19 cellular contexts compared by ENCODE assay signal in the genomic region with DNA sequence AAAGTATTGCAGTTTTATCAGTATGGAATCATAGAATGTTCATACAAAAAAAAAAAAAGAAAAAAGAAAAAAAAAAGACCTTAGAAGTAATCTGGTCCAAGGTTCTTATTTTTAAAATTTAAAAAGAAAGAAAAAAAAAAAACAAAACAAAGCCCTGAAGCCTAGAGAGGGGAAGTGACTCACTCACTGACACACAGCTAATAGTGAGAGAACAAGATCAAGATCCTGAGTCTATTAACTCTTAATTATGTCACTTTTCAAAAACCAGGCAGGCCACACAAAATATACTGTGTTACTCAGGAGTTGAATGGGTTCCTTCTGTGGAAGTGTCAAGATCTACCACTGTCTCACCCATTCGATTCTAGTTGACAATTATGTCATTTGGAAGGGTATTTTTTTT.
DNase-seq lines count a peak whose midpoint lies in the region; ATAC-seq and TF ChIP-seq lines count a peak whose summit lies in the region.
"Had no signal": no experiment of that assay in that cellular context is flagged by ENCODE, and none has a peak within 500 bp of the region (broad histone marks: within the 10 kb centered on the region; RNA-seq: fewer than 3 reads in every experiment).

No MANE protein-coding gene starts in this region.

- no peak for TF ChIP-seq CTCF in RWPE1 (conservative IDR thresholded peaks at IDR 0.05; ENCODE audit: low read depth)

- H3K27ac ChIP-seq in RWPE1: no peak overlapping the region
- H3K27ac ChIP-seq: BLaER1, KMS-11, PC-9 had no signal

- no peak for ATAC-seq in HG02870 (IDR thresholded peaks at IDR 0.05; ENCODE audit: unreplicated experiment)

- POLR2A ChIA-PET in RWPE1 (lab: Yijun Ruan, JAX; ENCODE audit: low non-redundant PET): no interaction called here

- CTCF ChIA-PET in RWPE1 (lab: Yijun Ruan, JAX): interaction anchor here (0.8 kb wide), 1 partner anchor 65 kb away, joined by 5 read pairs; no protein-coding TSS in a partner anchor

- peak; percentile 18 for DNase-seq in GM03348 (ENCODE audit: low spot score)
- peak; percentile 42 for DNase-seq in RWPE1 (ENCODE audit: low spot score)
- peak; percentile 4 for DNase-seq in dermis blood vessel endothelial cell
- peak; percentile 4 for DNase-seq in iris pigment epithelial cell (ENCODE audit: low read depth)
- no peak for DNase-seq in DMS79 (lab: John Stamatoyannopoulos, UW)
- no peak for DNase-seq in activated T-cell treated with anti-CD3 and anti-CD28 coated beads for 4 hours
- no peak for DNase-seq in ureter (ENCODE audit: low spot score)
- DNase-seq: HFFc6, MM.1S, NCI-H1105, NCI-H187, NCI-H2171, NCI-H446 treated with DMSO at 0.1 percent for 48 hours, NCI-H774, PC-9, Right ventricle myocardium superior had no signal

Comparison
In these comparisons a context has a peak if more than half of its experiments do, and no peak if none do; other contexts are left out.
1. DNase-seq: peak in GM03348 (single experiment), RWPE1 (single experiment), dermis blood vessel endothelial cell (single experiment) and iris pigment epithelial cell (single experiment); none in DMS79 (single experiment), activated T-cell treated with anti-CD3 and anti-CD28 coated beads for 4 hours (single experiment) and ureter (single experiment).